Comparison of ENCODE assay signal across 23 cellular contexts in the genomic region with DNA sequence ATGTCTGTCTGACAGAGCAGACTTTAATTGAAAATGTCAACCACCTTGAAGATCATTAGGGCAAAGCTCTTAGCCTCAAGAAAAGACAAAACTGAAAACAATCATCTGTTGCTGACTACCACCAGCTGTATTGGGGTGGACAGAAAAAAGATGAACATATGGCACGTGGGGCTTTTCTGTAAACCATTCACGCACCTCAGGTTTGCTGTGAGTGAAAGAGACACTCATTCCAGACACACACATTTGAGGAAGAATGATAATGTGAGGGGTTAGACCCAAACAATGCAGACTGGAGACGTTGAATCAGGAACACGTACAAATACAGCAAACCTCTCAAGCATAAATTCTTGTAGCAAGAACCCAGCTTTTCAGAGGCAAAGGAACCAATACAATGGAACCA.
DNase-seq lines count a peak whose midpoint lies in the region; ATAC-seq and TF ChIP-seq lines count a peak whose summit lies in the region.
"Had no signal": no experiment of that assay in that cellular context is flagged by ENCODE, and none has a peak within 500 bp of the region (broad histone marks: within the 10 kb centered on the region; RNA-seq: fewer than 3 reads in every experiment).

No MANE protein-coding gene starts in this region.

- no peak overlapping the region for H3K9ac ChIP-seq in BLaER1

- peak overlapping the region in 2 of 3 donors; percentile 65 to 74 for H3K27ac Mint-ChIP-seq in IgD-negative memory B cell
- H3K27ac Mint-ChIP-seq: CD4-positive, alpha-beta memory T cell had no signal

- POLR2A ChIA-PET in HEK293T (lab: Yijun Ruan, JAX): no interaction called here

- H4K20me1 ChIP-seq in BLaER1: peaks cover 98% of the 10 kb centered on the region

- H3K9me3 Mint-ChIP-seq in IgD-negative memory B cell: no peaks in the 10 kb centered on the region
- H3K9me3 Mint-ChIP-seq: activated T-cell treated with anti-CD3 and anti-CD28 coated beads, Interleukin-2, amount 50 U/mL, for 4 hours had no signal

- H3K4me2 ChIP-seq in BLaER1: peak overlapping the region; percentile 6; the same call in 1 of the 2 replicates

- H3K4me3 ChIP-seq in BLaER1: no peak overlapping the region
- H3K4me3 ChIP-seq: HAP-1, left lung, MG63 had no signal

- H3K27me3 ChIP-seq in BLaER1: no peaks in the 10 kb centered on the region
- H3K27me3 ChIP-seq: left lung, MG63 had no signal

- ATAC-seq in GM19025 (IDR thresholded peaks at IDR 0.05; ENCODE audit: low read depth, unreplicated experiment): peak; percentile 43
- ATAC-seq in HG02678 (IDR thresholded peaks at IDR 0.05; ENCODE audit: unreplicated experiment): peak; percentile 57
- ATAC-seq: activated T-cell treated with anti-CD3 and anti-CD28 coated beads, Interleukin-2, amount 50 U/mL, for 4 hours; left lung; Panc1 had no signal

- H3K9me3 ChIP-seq in BLaER1: no peaks in the 10 kb centered on the region
- H3K9me3 ChIP-seq: HAP-1, left lung, MG63 had no signal

- CTCF ChIA-PET in HEK293T (lab: Yijun Ruan, JAX): no interaction called here

- H3K27ac ChIP-seq in BLaER1 (0 out of 2 replicates have a peak overlapping the region, but pooled peaks have one; percentile 12), caudate nucleus (ENCODE audit: low read depth, low read length) (no peak overlapping the region)
- H3K27ac ChIP-seq: left lung had no signal

- H3K4me3 Mint-ChIP-seq in IgD-negative memory B cell: no peak overlapping the region
- H3K4me3 Mint-ChIP-seq: activated T-cell treated with anti-CD3 and anti-CD28 coated beads, Interleukin-2, amount 50 U/mL, for 4 hours; CD4-positive, alpha-beta memory T cell had no signal

- peaks cover 91% of the 10 kb centered on the region for H3K4me1 ChIP-seq in BLaER1
- H3K4me1 ChIP-seq: HAP-1, left lung had no signal

- DNase-seq in NCI-H128 (lab: John Stamatoyannopoulos, UW; ENCODE audit: unreplicated experiment) (no peak), NCI-H748 (lab: John Stamatoyannopoulos, UW; ENCODE audit: unreplicated experiment) (no peak), caudate nucleus (lab: John Stamatoyannopoulos, UW) (no peak), HEK293T (ENCODE audit: extremely low spot score) (no peak)
- DNase-seq: activated CD4-positive, alpha-beta T cell treated with anti-CD3 and anti-CD28 coated beads, Interleukin-2, amount 50 U/mL, for 1 hour; activated T-cell treated with anti-CD3 and anti-CD28 coated beads, Interleukin-2, amount 50 U/mL, for 4 hours; CD4-positive, alpha-beta memory T cell; DMS153; KBM-7; left lung; mesenchymal stem cell; MG63; NCI-H1417 treated with DMSO at 0.1 percent for 48 hours; NCI-H2107; right cardiac atrium; SHP77; trophoblast cell had no signal

- H3K27me3 Mint-ChIP-seq in IgD-negative memory B cell: no peaks in the 10 kb centered on the region

- H3K4me1 Mint-ChIP-seq in IgD-negative memory B cell: peaks cover 32 to 66% (median 53%) of the 10 kb centered on the region in 3 donors
- H3K4me1 Mint-ChIP-seq: CD4-positive, alpha-beta memory T cell had no signal

- peaks cover 18% of the 10 kb centered on the region for H3K36me3 Mint-ChIP-seq in IgD-negative memory B cell
- H3K36me3 Mint-ChIP-seq: CD4-positive, alpha-beta memory T cell had no signal

- H3K36me3 ChIP-seq in BLaER1: peaks cover 85% of the 10 kb centered on the region
- H3K36me3 ChIP-seq: HAP-1, left lung, MG63 had no signal

TF ChIP-seq in HEK293T, 16 proteins besides CTCF, POLR2A, EP300 and RAD21:
- TF ChIP-seq NFRKB (IDR thresholded peaks at IDR 0.05) (no peak), SP1 (IDR thresholded peaks at IDR 0.05) (no peak), TARDBP (IDR thresholded peaks at IDR 0.05) (no peak), ARNT (IDR thresholded peaks at IDR 0.05) (no peak), L3MBTL2 (conservative IDR thresholded peaks at IDR 0.05) (no peak), BHLHE40 (IDR thresholded peaks at IDR 0.05; ENCODE audit: borderline replicate concordance) (no peak), FOXK2 (IDR thresholded peaks at IDR 0.05) (no peak), CTBP1 (IDR thresholded peaks at IDR 0.05; ENCODE audit: borderline replicate concordance) (no peak), ELF4 (IDR thresholded peaks at IDR 0.05) (no peak), FOXM1 (IDR thresholded peaks at IDR 0.05; ENCODE audit: borderline replicate concordance) (no peak), FOXA1 (IDR thresholded peaks at IDR 0.05) (no peak)
- TF ChIP-seq, protein P1, sequence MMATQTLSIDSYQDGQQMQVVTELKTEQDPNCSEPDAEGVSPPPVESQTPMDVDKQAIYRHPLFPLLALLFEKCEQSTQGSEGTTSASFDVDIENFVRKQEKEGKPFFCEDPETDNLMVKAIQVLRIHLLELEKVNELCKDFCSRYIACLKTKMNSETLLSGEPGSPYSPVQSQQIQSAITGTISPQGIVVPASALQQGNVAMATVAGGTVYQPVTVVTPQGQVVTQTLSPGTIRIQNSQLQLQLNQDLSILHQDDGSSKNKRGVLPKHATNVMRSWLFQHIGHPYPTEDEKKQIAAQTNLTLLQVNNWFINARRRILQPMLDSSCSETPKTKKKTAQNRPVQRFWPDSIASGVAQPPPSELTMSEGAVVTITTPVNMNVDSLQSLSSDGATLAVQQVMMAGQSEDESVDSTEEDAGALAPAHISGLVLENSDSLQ (IDR thresholded peaks at IDR 0.05): no peak
